Comparison of ENCODE assay signal across 8 cellular contexts in the genomic region with DNA sequence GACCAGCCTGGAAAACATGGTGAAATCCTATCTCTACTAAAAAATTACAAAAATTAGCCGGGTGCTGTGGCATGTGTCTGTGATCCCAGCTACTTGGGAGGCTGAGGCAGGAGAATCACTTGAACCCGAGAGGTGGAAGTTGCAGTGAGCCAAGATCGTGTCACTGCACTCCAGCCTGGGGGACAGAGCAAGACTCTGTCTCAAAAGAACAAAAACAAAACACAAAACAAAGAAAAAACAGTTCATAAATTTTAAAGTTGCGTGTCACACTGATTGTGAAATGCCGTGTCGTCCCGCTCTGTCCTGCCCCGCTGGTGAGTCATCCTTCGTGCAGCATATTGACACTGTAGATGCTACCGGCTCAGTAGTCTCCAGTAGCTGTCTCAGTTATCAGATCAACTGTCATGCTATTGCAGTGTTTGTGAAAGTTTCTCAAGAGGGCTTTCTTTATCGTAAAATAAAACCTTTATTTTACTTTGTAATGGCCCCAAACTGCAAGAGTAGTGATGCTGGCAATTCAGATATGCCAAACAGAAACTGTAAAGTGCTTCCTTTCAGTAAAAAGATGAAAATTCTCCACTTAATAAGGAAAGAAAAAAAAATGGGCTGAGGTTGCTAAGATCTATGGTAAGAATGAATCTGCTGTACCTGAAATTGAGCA. TPM values are rescaled to one million over a fixed set of nuclear protein-coding genes. Genes with fewer than 3 reads are reported as not detected.
A peak's percentile ranks its signal among the peaks of the same experiment; 100 is the strongest.
DNase-seq lines count a peak whose midpoint lies in the region; ATAC-seq, FAIRE-seq and TF ChIP-seq lines count a peak whose summit lies in the region.

No MANE protein-coding gene starts in this region.

- peak overlapping the region; percentile 87 for H3K27ac Mint-ChIP-seq in Caco-2 (ENCODE audit: unreplicated experiment)

- 18% methylated on average over 11 of the region's 11 CpGs for WGBS in liver
- 47% methylated on average over 11 of the region's 11 CpGs for WGBS in esophagus muscularis mucosa

- H3K4me1 Mint-ChIP-seq in Caco-2 (ENCODE audit: low read depth, unreplicated experiment) = peaks cover 41% of the 10 kb centered on the region

- intact Hi-C loops in Caco-2 (cut with micrococcal nuclease; ENCODE audit: unreplicated experiment) = loop anchor here (1.0 kb wide), 3 partner anchors 10 to 72 kb away; no protein-coding TSS in a partner anchor
- intact Hi-C loops in esophagus muscularis mucosa (cut with DNase I) = loop anchor here (5.0 kb wide), 1 partner anchor 161 kb away; no protein-coding TSS in a partner anchor

- no peak for TF ChIP-seq EP300 in Ishikawa (IDR thresholded peaks at IDR 0.05; ENCODE audit: borderline replicate concordance)
- TF ChIP-seq EP300 in esophagus muscularis mucosa (IDR thresholded peaks at IDR 0.05) = no peak

- H3K4me3 ChIP-seq in Caco-2 (ENCODE audit: low read depth, low read length) (no peak overlapping the region), adipocyte (ENCODE audit: low read length) (peak overlapping the region; percentile 45), liver (ENCODE audit: low read depth in 1 of 3, low read length in 3 of 3) (no peak overlapping the region), esophagus muscularis mucosa (no peak overlapping the region)

- BruUV-seq in Caco-2 (replicated peaks; lab: Mats Ljungman, UMichigan) = no TSS peak

- no peaks in the 10 kb centered on the region for H3K36me3 Mint-ChIP-seq in Caco-2 (ENCODE audit: insufficient read depth, unreplicated experiment)

- no peak for FAIRE-seq in frontal cortex (lab: Jason Lieb, UNC)

- no peaks in the 10 kb centered on the region for H3K27me3 ChIP-seq in Caco-2 (replicated peaks; ENCODE audit: control insufficient read depth, insufficient read depth, low read length)
- H3K27me3 ChIP-seq in adipocyte (replicated peaks; ENCODE audit: control insufficient read depth, insufficient read depth, low read length) = peaks cover 58% of the 10 kb centered on the region
- no peaks in the 10 kb centered on the region for H3K27me3 ChIP-seq in liver (ENCODE audit: control insufficient read depth in 4 of 4, insufficient read depth in 4 of 4, low read length in 3 of 4)
- peaks cover 0 to 70% (median 2%) of the 10 kb centered on the region in 4 donors for H3K27me3 ChIP-seq in esophagus muscularis mucosa

- no peak for ATAC-seq in HG02623 (IDR thresholded peaks at IDR 0.05; ENCODE audit: unreplicated experiment)

- no peaks in the 10 kb centered on the region for H3K9me3 Mint-ChIP-seq in Caco-2 (ENCODE audit: unreplicated experiment)

- no peak for TF ChIP-seq POLR2A in esophagus muscularis mucosa (IDR thresholded peaks at IDR 0.05; ENCODE audit: low read depth)

- H3K9me3 ChIP-seq in Caco-2 (no peaks in the 10 kb centered on the region), adipocyte (ENCODE audit: control insufficient read depth, low read length) (no peaks in the 10 kb centered on the region), liver (ENCODE audit: control insufficient read depth in 4 of 4, low read length in 3 of 4) (no peaks in the 10 kb centered on the region), esophagus muscularis mucosa (no peaks in the 10 kb centered on the region)

- TF ChIP-seq CTCF in Caco-2 (IDR thresholded peaks at IDR 0.05; ENCODE audit: insufficient read depth in 1 of 2, low read depth in 1 of 2, low read length in 1 of 2, severe bottlenecking in 1 of 2, unreplicated experiment in 1 of 2) = no peak
- TF ChIP-seq CTCF in liver (IDR thresholded peaks at IDR 0.05; ENCODE audit: low read depth, low read length, missing input control) = no peak
- TF ChIP-seq CTCF in esophagus muscularis mucosa (IDR thresholded peaks at IDR 0.05) = no peak

- CTCF ChIA-PET in Caco-2 (lab: Charles Lee) = interaction anchor here (0.6 to 1.4 kb wide), 5 partner anchors 18 to 424 kb away, joined by 3 to 6 read pairs (median 4); a partner anchor contains a TSS

- H3K4me3 Mint-ChIP-seq in Caco-2 (ENCODE audit: unreplicated experiment) = peak overlapping the region; percentile 56

- TF ChIP-seq RAD21 in Ishikawa (IDR thresholded peaks at IDR 0.05; ENCODE audit: low read depth) = no peak
- no peak for TF ChIP-seq RAD21 in liver (IDR thresholded peaks at IDR 0.05)

- H3K27me3 Mint-ChIP-seq in Caco-2 (ENCODE audit: insufficient read depth, unreplicated experiment) = no peaks in the 10 kb centered on the region

- H3K27ac ChIP-seq in liver (ENCODE audit: low read depth in 1 of 2, low read length in 2 of 2) = peak overlapping the region; percentile 85 to 95
- no peak overlapping the region for H3K27ac ChIP-seq in esophagus muscularis mucosa (replicated peaks in 1 of 4)

- DNase-seq in Caco-2 = peak; percentile 83 to 85
- peak; percentile 90 for DNase-seq in adipocyte (ENCODE audit: low read depth)
- no peak for DNase-seq in frontal cortex (ENCODE audit: low spot score in 2 of 2)
- DNase-seq in esophagus muscularis mucosa (ENCODE audit: extremely low spot score) = no peak
- DNase-seq in retina = no peak

- H3K4me1 ChIP-seq in Caco-2 (peaks cover 33% of the 10 kb centered on the region), adipocyte (ENCODE audit: control insufficient read depth, insufficient read depth, low read length) (peaks cover 16% of the 10 kb centered on the region), liver (ENCODE audit: control insufficient read depth in 4 of 4, insufficient read depth in 4 of 4, low read length in 3 of 4) (peaks cover 4 to 37% (median 17%) of the 10 kb centered on the region in 4 donors), esophagus muscularis mucosa (peaks cover 0 to 3% (median 0%) of the 10 kb centered on the region in 4 donors)

- H3K36me3 ChIP-seq in Caco-2 (ENCODE audit: control insufficient read depth, insufficient read depth, low read length) (no peaks in the 10 kb centered on the region), adipocyte (ENCODE audit: control insufficient read depth, insufficient read depth, low read length, severe bottlenecking) (no peaks in the 10 kb centered on the region), liver (ENCODE audit: control insufficient read depth in 4 of 4, insufficient read depth in 3 of 4, low read depth in 1 of 4, low read length in 3 of 4) (no peaks in the 10 kb centered on the region), esophagus muscularis mucosa (no peaks in the 10 kb centered on the region)

- POLR2A ChIA-PET in Caco-2 (lab: Charles Lee) = interaction anchor here (1.0 kb wide), 1 partner anchor 18 kb away, joined by 4 read pairs; no protein-coding TSS in a partner anchor

- no peak overlapping the region for H3K9ac ChIP-seq in adipocyte (ENCODE audit: low read length)
- H3K9ac ChIP-seq in liver (ENCODE audit: low read depth in 1 of 2, low read length in 2 of 2) = peak overlapping the region in 1 of 2 donors; percentile 96

TF ChIP-seq in Ishikawa, 13 proteins besides CTCF, POLR2A, EP300 and RAD21:
- TF ChIP-seq ZBTB7A (IDR thresholded peaks at IDR 0.05; ENCODE audit: low read depth) (no peak), TAF1 (IDR thresholded peaks at IDR 0.05; ENCODE audit: low read depth) (no peak), CEBPB (IDR thresholded peaks at IDR 0.05) (peak; percentile 64; the same call in 1 of the 2 replicates), YY1 (IDR thresholded peaks at IDR 0.05; ENCODE audit: low read depth) (no peak), EGR1 (IDR thresholded peaks at IDR 0.05) (no peak), TCF12 (IDR thresholded peaks at IDR 0.05; ENCODE audit: low read depth) (no peak)
- TF ChIP-seq, protein P1, sequence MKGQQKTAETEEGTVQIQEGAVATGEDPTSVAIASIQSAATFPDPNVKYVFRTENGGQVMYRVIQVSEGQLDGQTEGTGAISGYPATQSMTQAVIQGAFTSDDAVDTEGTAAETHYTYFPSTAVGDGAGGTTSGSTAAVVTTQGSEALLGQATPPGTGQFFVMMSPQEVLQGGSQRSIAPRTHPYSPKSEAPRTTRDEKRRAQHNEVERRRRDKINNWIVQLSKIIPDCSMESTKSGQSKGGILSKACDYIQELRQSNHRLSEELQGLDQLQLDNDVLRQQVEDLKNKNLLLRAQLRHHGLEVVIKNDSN (IDR thresholded peaks at IDR 0.05) = no peak

TF ChIP-seq in liver, 16 proteins besides CTCF, POLR2A, EP300 and RAD21 (continues in another document):
- peak; percentile 77 for TF ChIP-seq SP1 (IDR thresholded peaks at IDR 0.05)
- TF ChIP-seq EGR1 (IDR thresholded peaks at IDR 0.05; ENCODE audit: low read depth in 2 of 2) = peak in 1 of 2 donors; percentile 19
- TF ChIP-seq GABPA (IDR thresholded peaks at IDR 0.05 in 1 of 2, conservative IDR thresholded peaks at IDR 0.05 in 1 of 2) = no peak
- peak; percentile 71 to 80 for TF ChIP-seq HNF4A (conservative IDR thresholded peaks at IDR 0.05)
- peak; percentile 99 for TF ChIP-seq FOXA2 (IDR thresholded peaks at IDR 0.05)
- peak; percentile 97 for TF ChIP-seq FOXA1 (IDR thresholded peaks at IDR 0.05)
- TF ChIP-seq JUND (IDR thresholded peaks at IDR 0.05) = peak; percentile 100
- TF ChIP-seq HNF4G (IDR thresholded peaks at IDR 0.05) = peak; percentile 19
- TF ChIP-seq, protein P2, sequence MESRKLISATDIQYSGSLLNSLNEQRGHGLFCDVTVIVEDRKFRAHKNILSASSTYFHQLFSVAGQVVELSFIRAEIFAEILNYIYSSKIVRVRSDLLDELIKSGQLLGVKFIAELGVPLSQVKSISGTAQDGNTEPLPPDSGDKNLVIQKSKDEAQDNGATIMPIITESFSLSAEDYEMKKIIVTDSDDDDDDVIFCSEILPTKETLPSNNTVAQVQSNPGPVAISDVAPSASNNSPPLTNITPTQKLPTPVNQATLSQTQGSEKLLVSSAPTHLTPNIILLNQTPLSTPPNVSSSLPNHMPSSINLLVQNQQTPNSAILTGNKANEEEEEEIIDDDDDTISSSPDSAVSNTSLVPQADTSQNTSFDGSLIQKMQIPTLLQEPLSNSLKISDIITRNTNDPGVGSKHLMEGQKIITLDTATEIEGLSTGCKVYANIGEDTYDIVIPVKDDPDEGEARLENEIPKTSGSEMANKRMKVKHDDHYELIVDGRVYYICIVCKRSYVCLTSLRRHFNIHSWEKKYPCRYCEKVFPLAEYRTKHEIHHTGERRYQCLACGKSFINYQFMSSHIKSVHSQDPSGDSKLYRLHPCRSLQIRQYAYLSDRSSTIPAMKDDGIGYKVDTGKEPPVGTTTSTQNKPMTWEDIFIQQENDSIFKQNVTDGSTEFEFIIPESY (IDR thresholded peaks at IDR 0.05) = no peak
- no peak for TF ChIP-seq NR2F2 (IDR thresholded peaks at IDR 0.05)

RNA-seq across cellular contexts. Expression of a gene that starts 36.4 kb away (rescaled TPM):
- total RNA-seq in Caco-2 (2022) (not detected in 2 replicates), liver (not detected), frontal cortex (not detected), esophagus muscularis mucosa (not detected)
- polyA plus RNA-seq in liver = not detected

RNA-seq across cellular contexts. Expression of a gene that starts 45.1 kb away (rescaled TPM):
- 57.7 and 64.7 TPM in 2 replicates for total RNA-seq in Caco-2 (2022)
- under 1 TPM in 1 of 2 donors, not detected in 1; 0.08 TPM for total RNA-seq in liver
- not detected for polyA plus RNA-seq in liver
- 0.82 TPM for total RNA-seq in frontal cortex
- total RNA-seq in esophagus muscularis mucosa = not detected

Comparison
In these comparisons a context has a peak if more than half of its experiments do, and no peak if none do; other contexts are left out.
1. DNase-seq: peak in Caco-2 (2 of 2) and adipocyte (single experiment); none in frontal cortex (0 of 2), esophagus muscularis mucosa (single experiment) and retina (single experiment).
2. H3K27ac ChIP-seq: peak in liver (2 of 2); none in esophagus muscularis mucosa (0 of 4).
3. RNA of a gene that starts 45.1 kb away (total RNA-seq): 57.7 to 64.7 TPM in Caco-2; 0.82 TPM in frontal cortex (single experiment), 0.08 TPM in liver and not detected in esophagus muscularis mucosa; every median in the first group is over 10 times any median in the second.